10 cellular contexts compared by ENCODE assay signal in genomic region chr2:215711484-215712034, GRCh38.
DNase-seq lines count a peak whose midpoint lies in the region; ATAC-seq and TF ChIP-seq lines count a peak whose summit lies in the region.
"Had no signal": no experiment of that assay in that cellular context is flagged by ENCODE, and none has a peak within 500 bp of the region (broad histone marks: within the 10 kb centered on the region; RNA-seq: fewer than 3 reads in every experiment).

No MANE protein-coding gene starts in this region.

- H3K4me1 ChIP-seq in A673 (ENCODE audit: insufficient read depth, low read length, poor library complexity, severe bottlenecking) (peaks cover 31% of the 10 kb centered on the region), NT2/D1 (ENCODE audit: insufficient read depth, insufficient read length) (no peaks in the 10 kb centered on the region), mucosa of descending colon (ENCODE audit: low read depth) (no peaks in the 10 kb centered on the region)

- no peak for DNase-seq in A673 (ENCODE audit: low spot score)
- DNase-seq in NT2/D1 (ENCODE audit: low read depth, low spot score): peak; percentile 5
- peak; percentile 88 for DNase-seq in fibroblast of mammary gland (ENCODE audit: low read depth)
- DNase-seq in mucosa of descending colon: no peak
- DNase-seq in NCI-H1436 treated with DMSO at 0.1 percent for 48 hours (lab: John Stamatoyannopoulos, UW): no peak
- no peak for DNase-seq in NAMALWA (ENCODE audit: low spot score)
- DNase-seq: Kasumi-1, natural killer cell had no signal

- peak overlapping the region; percentile 74 for H3K27ac ChIP-seq in A673 (ENCODE audit: low read depth, low read length, poor library complexity, severe bottlenecking)

- POLR2A ChIA-PET in A673 (lab: Charles Lee; ENCODE audit: low non-redundant PET): no interaction called here

- no peaks in the 10 kb centered on the region for H3K9me3 ChIP-seq in A673 (ENCODE audit: low read depth, low read length, poor library complexity, severe bottlenecking)
- H3K9me3 ChIP-seq in NT2/D1 (ENCODE audit: insufficient read depth, low read length): no peaks in the 10 kb centered on the region
- no peaks in the 10 kb centered on the region for H3K9me3 ChIP-seq in mucosa of descending colon

- H3K4me3 ChIP-seq in A673 (ENCODE audit: low read depth, low read length, poor library complexity, severe bottlenecking) (no peak overlapping the region), NT2/D1 (ENCODE audit: insufficient read length, low read depth) (no peak overlapping the region), fibroblast of mammary gland (ENCODE audit: control insufficient read depth, low read depth, low read length) (no peak overlapping the region), mucosa of descending colon (no peak overlapping the region)

- H3K36me3 ChIP-seq in A673 (ENCODE audit: insufficient read depth, low read length, poor library complexity, severe bottlenecking) (no peaks in the 10 kb centered on the region), NT2/D1 (ENCODE audit: insufficient read depth, insufficient read length, low read length) (no peaks in the 10 kb centered on the region), mucosa of descending colon (ENCODE audit: low read depth) (no peaks in the 10 kb centered on the region)

- ATAC-seq in mucosa of descending colon (peak; percentile 40), GM19023 (IDR thresholded peaks at IDR 0.05; ENCODE audit: unreplicated experiment) (no peak), GM21529 (IDR thresholded peaks at IDR 0.05; ENCODE audit: unreplicated experiment) (no peak)
- ATAC-seq: natural killer cell had no signal

- intact Hi-C loops in A673 (cut with micrococcal nuclease; ENCODE audit: unreplicated experiment): no loop called here
- intact Hi-C loops in mucosa of descending colon (cut with DNase I, micrococcal nuclease): loop anchor here in 1 of 2 donors (10.0 kb wide), 1 partner anchor 47 kb away; no protein-coding TSS in a partner anchor

- no peak overlapping the region for H3K9ac ChIP-seq in NT2/D1 (ENCODE audit: insufficient read length, low read depth)

- no TSS peak for BruUV-seq in A673 (replicated peaks; lab: Mats Ljungman, UMichigan)

- H3K27me3 ChIP-seq in A673 (replicated peaks; ENCODE audit: insufficient read depth, low read depth, low read length, poor library complexity): no peaks in the 10 kb centered on the region
- H3K27me3 ChIP-seq in NT2/D1 (ENCODE audit: insufficient read depth, insufficient read length): no peaks in the 10 kb centered on the region

- CTCF ChIA-PET in A673 (lab: Charles Lee): no interaction called here

- TF ChIP-seq CTCF in A673 (conservative IDR thresholded peaks at IDR 0.05; ENCODE audit: low read depth, low read length) (no peak), fibroblast of mammary gland (conservative IDR thresholded peaks at IDR 0.05; ENCODE audit: control insufficient read depth, insufficient read depth, low read depth, low read length) (no peak), mucosa of descending colon (IDR thresholded peaks at IDR 0.05) (no peak)

Comparison
In these comparisons a context has a peak if more than half of its experiments do, and no peak if none do; other contexts are left out.
1. DNase-seq: peak in NT2/D1 (single experiment) and fibroblast of mammary gland (single experiment); none in A673 (single experiment), mucosa of descending colon (0 of 3), NCI-H1436 treated with DMSO at 0.1 percent for 48 hours (single experiment) and NAMALWA (single experiment).